ENCODE assay signal across 8 cellular contexts in genomic region chr14:39988939-39989338, GRCh38.
DNase-seq lines count a peak whose midpoint lies in the region; ATAC-seq, FAIRE-seq and TF ChIP-seq lines count a peak whose summit lies in the region.

No MANE protein-coding gene starts in this region.

- no peaks in the 10 kb centered on the region for H4K20me1 ChIP-seq in GM23248 (ENCODE audit: insufficient read depth)

- 0 to 3% methylated on average over 2 of the region's 2 CpGs for WGBS in GM23248 (ENCODE audit: low coverage in 1 of 2, low lambda C conversion rate in 2 of 2, missing lambda C conversion rate in 2 of 2), 2 experiments

- no peaks in the 10 kb centered on the region for H3K36me3 ChIP-seq in GM23248 (ENCODE audit: low read depth)
- no peaks in the 10 kb centered on the region for H3K36me3 ChIP-seq in adipocyte (ENCODE audit: control insufficient read depth, insufficient read depth, low read length, severe bottlenecking)

- no peaks in the 10 kb centered on the region for H3K4me1 ChIP-seq in GM23248 (ENCODE audit: insufficient read depth)
- no peaks in the 10 kb centered on the region for H3K4me1 ChIP-seq in adipocyte (ENCODE audit: control insufficient read depth, insufficient read depth, low read length)

- no peak overlapping the region for H3K27ac ChIP-seq in GM23248

- H3K36me3 Mint-ChIP-seq in stimulated activated memory B cell treated with anti-CD40 and anti-IgM and Interleukin-4, amounts not matched to agents 10 μg/mL and 1 μg/mL and 100 μg/mL, for 72 hours: no peaks in the 10 kb centered on the region

- no peak overlapping the region for H3K4me2 ChIP-seq in GM23248 (ENCODE audit: unreplicated experiment)

- H3K79me2 ChIP-seq in GM23248 (ENCODE audit: insufficient read depth): no peaks in the 10 kb centered on the region

- no peak for TF ChIP-seq POLR2A in GM12892 (IDR thresholded peaks at IDR 0.05; ENCODE audit: low read depth, low read length)

- ATAC-seq in stimulated activated memory B cell treated with anti-CD40 and anti-IgM and Interleukin-4, amounts not matched to agents 10 μg/mL and 1 μg/mL and 100 μg/mL, for 72 hours: no peak

- H3K27me3 ChIP-seq in GM23248 (replicated peaks; ENCODE audit: insufficient read depth) (no peaks in the 10 kb centered on the region), adipocyte (replicated peaks; ENCODE audit: control insufficient read depth, insufficient read depth, low read length) (no peaks in the 10 kb centered on the region)

- peak; percentile 43 for DNase-seq in GM23248
- peak; percentile 38 to 69 for DNase-seq in NCI-H2081 (lab: John Stamatoyannopoulos, UW)
- DNase-seq in adipocyte (ENCODE audit: low read depth): peak; percentile 4
- DNase-seq in medulla oblongata (ENCODE audit: extremely low spot score): peak; percentile 58
- no peak for DNase-seq in stimulated activated CD8-positive, alpha-beta memory T cell treated with anti-CD3 and anti-CD28 coated beads, Interleukin-4, amount 100 ng/mL, for 48 hours
- no peak for DNase-seq in activated CD8-positive, alpha-beta memory T cell treated with anti-CD3 and anti-CD28 coated beads for 24 hours
- no peak for DNase-seq in GM12892 (ENCODE audit: insufficient read length)

- no peak overlapping the region for H3K27ac Mint-ChIP-seq in stimulated activated memory B cell treated with anti-CD40 and anti-IgM and Interleukin-4, amounts not matched to agents 10 μg/mL and 1 μg/mL and 100 μg/mL, for 72 hours

- H3K9me3 ChIP-seq in GM23248 (ENCODE audit: low read depth) (no peaks in the 10 kb centered on the region), adipocyte (ENCODE audit: control insufficient read depth, low read length) (no peaks in the 10 kb centered on the region)

- H3K4me3 Mint-ChIP-seq in stimulated activated memory B cell treated with anti-CD40 and anti-IgM and Interleukin-4, amounts not matched to agents 10 μg/mL and 1 μg/mL and 100 μg/mL, for 72 hours: no peak overlapping the region

- H3K27me3 Mint-ChIP-seq in stimulated activated memory B cell treated with anti-CD40 and anti-IgM and Interleukin-4, amounts not matched to agents 10 μg/mL and 1 μg/mL and 100 μg/mL, for 72 hours: no peaks in the 10 kb centered on the region

- no peaks in the 10 kb centered on the region for H3K9me3 Mint-ChIP-seq in stimulated activated memory B cell treated with anti-CD40 and anti-IgM and Interleukin-4, amounts not matched to agents 10 μg/mL and 1 μg/mL and 100 μg/mL, for 72 hours

- in situ Hi-C loops in GM23248 (cut with MboI): no loop called here

- no peak for FAIRE-seq in GM12892 (lab: Jason Lieb, UNC)

- H3K9ac ChIP-seq in GM23248: no peak overlapping the region
- no peak overlapping the region for H3K9ac ChIP-seq in adipocyte (ENCODE audit: low read length)

- H3F3A ChIP-seq in GM23248 (ENCODE audit: insufficient read depth): no peaks in the 10 kb centered on the region

- no peak overlapping the region for H2AFZ ChIP-seq in GM23248

- H3K9me2 ChIP-seq in GM23248 (ENCODE audit: insufficient read depth): no peaks in the 10 kb centered on the region

- H3K4me3 ChIP-seq in GM23248 (no peak overlapping the region), adipocyte (ENCODE audit: low read length) (no peak overlapping the region)

- H3K4me1 Mint-ChIP-seq in stimulated activated memory B cell treated with anti-CD40 and anti-IgM and Interleukin-4, amounts not matched to agents 10 μg/mL and 1 μg/mL and 100 μg/mL, for 72 hours: no peaks in the 10 kb centered on the region

Comparison
In these comparisons a context has a peak if more than half of its experiments do, and no peak if none do; other contexts are left out.
1. DNase-seq: peak in GM23248 (single experiment), NCI-H2081 (2 of 2), adipocyte (single experiment) and medulla oblongata (single experiment); none in stimulated activated CD8-positive, alpha-beta memory T cell treated with anti-CD3 and anti-CD28 coated beads, Interleukin-4, amount 100 ng/mL, for 48 hours (single experiment), activated CD8-positive, alpha-beta memory T cell treated with anti-CD3 and anti-CD28 coated beads for 24 hours (single experiment) and GM12892 (single experiment).